ENCODE assay signal across 8 cellular contexts in genomic region chr12:79933043-79933442, GRCh38. TPM values are rescaled to one million over a fixed set of nuclear protein-coding genes. Genes with fewer than 3 reads are reported as not detected.
DNase-seq lines count a peak whose midpoint lies in the region; ATAC-seq and TF ChIP-seq lines count a peak whose summit lies in the region.

No MANE protein-coding gene starts in this region.

- H3K9me3 ChIP-seq in gastroesophageal sphincter: no peaks in the 10 kb centered on the region
- no peaks in the 10 kb centered on the region for H3K9me3 ChIP-seq in skeletal muscle satellite cell (replicated peaks; ENCODE audit: low read length)

- 7 to 11% methylated on average over 2 of the region's 2 CpGs for WGBS in gastroesophageal sphincter (ENCODE audit: low coverage in 1 of 2), 2 donors

- DNase-seq in H7: no peak
- DNase-seq in NCI-H1105 treated with DMSO at 0.1 percent for 48 hours (lab: John Stamatoyannopoulos, UW): no peak
- DNase-seq in midbrain (lab: John Stamatoyannopoulos, UW): no peak
- no peak for DNase-seq in NCI-H748 (lab: John Stamatoyannopoulos, UW; ENCODE audit: unreplicated experiment)
- DNase-seq in stimulated activated CD4-positive, alpha-beta T cell treated with anti-CD3 and anti-CD28 coated beads, Interleukin-4, amount 100 ng/mL, for 24 hours: no peak

- ATAC-seq in gastroesophageal sphincter: no peak

- no peak for TF ChIP-seq CTCF in VCaP (conservative IDR thresholded peaks at IDR 0.05)
- TF ChIP-seq CTCF in gastroesophageal sphincter (IDR thresholded peaks at IDR 0.05): no peak

- no peak for TF ChIP-seq POLR2A in gastroesophageal sphincter (IDR thresholded peaks at IDR 0.05)

- H3K4me1 ChIP-seq in gastroesophageal sphincter (peaks cover 0 to 58% (median 8%) of the 10 kb centered on the region in 3 donors), skeletal muscle satellite cell (ENCODE audit: control insufficient read depth, insufficient read depth, low read length) (peaks cover 20% of the 10 kb centered on the region)

- H3K4me2 ChIP-seq in skeletal muscle satellite cell (ENCODE audit: low read length): peak overlapping the region; percentile 77

- H3K27me3 ChIP-seq in H7 (ENCODE audit: control insufficient read depth, insufficient read depth, low read length) (no peaks in the 10 kb centered on the region), gastroesophageal sphincter (no peaks in the 10 kb centered on the region), skeletal muscle satellite cell (ENCODE audit: control insufficient read depth, insufficient read depth, low read length) (no peaks in the 10 kb centered on the region)

- peak overlapping the region; percentile 95 for H3K9ac ChIP-seq in skeletal muscle satellite cell (ENCODE audit: low read depth, low read length)

- no peak for TF ChIP-seq EP300 in gastroesophageal sphincter (IDR thresholded peaks at IDR 0.05)

- H3K27ac ChIP-seq in VCaP: peak overlapping the region; percentile 96
- peak overlapping the region; percentile 93 to 99 (median 98) for H3K27ac ChIP-seq in gastroesophageal sphincter

- H3K36me3 ChIP-seq in H7 (replicated peaks; ENCODE audit: control insufficient read depth, insufficient read depth, low read length): no peaks in the 10 kb centered on the region
- no peaks in the 10 kb centered on the region for H3K36me3 ChIP-seq in gastroesophageal sphincter
- no peaks in the 10 kb centered on the region for H3K36me3 ChIP-seq in skeletal muscle satellite cell (ENCODE audit: insufficient read depth, low read length)

- H3K4me3 ChIP-seq in H7 (ENCODE audit: insufficient read depth, low read depth, low read length) (peak overlapping the region; percentile 99), gastroesophageal sphincter (peak overlapping the region; percentile 53 to 73), skeletal muscle satellite cell (ENCODE audit: low read length) (peak overlapping the region; percentile 94)

RNA-seq across cellular contexts. Expression of gene PPP1R12A, which starts 1.9 kb away (rescaled TPM):
- 39.7 and 58.7 TPM in 2 replicates for total RNA-seq in H7 (2014; rRNA removed; shearing (Covaris generic))
- 100 to 1,000 TPM; 387 to 683 (median 563) TPM for total RNA-seq in gastroesophageal sphincter
- 73.6 and 80.1 TPM in 2 replicates for total RNA-seq in skeletal muscle satellite cell (2012; rRNA removed)
